In genomic region chr5:137212471-137212870, GRCh38 we compare ENCODE assay signal across 28 cellular contexts.
"Had no signal": no experiment of that assay in that cellular context is flagged by ENCODE, and none has a peak within 500 bp of the region (broad histone marks: within the 10 kb centered on the region; RNA-seq: fewer than 3 reads in every experiment).

No MANE protein-coding gene starts in this region.

- H3K27ac ChIP-seq: ovary, parathyroid adenoma, psoas muscle, right lobe of liver, sigmoid colon, stomach, thoracic aorta, thyroid gland, tibial nerve, upper lobe of left lung, vagina had no signal

- H3K4me1 Mint-ChIP-seq: natural killer cell; stimulated activated effector memory CD8-positive, alpha-beta T cell treated with anti-CD3 and anti-CD28 coated beads, Interleukin-12 subunit alpha, Interleukin-12 subunit beta, amount 100 ng/mL, for 72 hours had no signal

- H3K27me3 ChIP-seq: ovary, right lobe of liver, sigmoid colon, stomach, thyroid gland, tibial nerve, upper lobe of left lung, vagina had no signal

- H3K27me3 Mint-ChIP-seq: stimulated activated naive B cell treated with anti-CD40 and anti-IgM and Interleukin-4, amounts not matched to agents 10 μg/mL and 1 μg/mL and 100 μg/mL, for 72 hours had no signal

- ATAC-seq: natural killer cell; psoas muscle; right cardiac atrium; right lobe of liver; stimulated activated effector memory CD8-positive, alpha-beta T cell treated with anti-CD3 and anti-CD28 coated beads, Interleukin-12 subunit alpha, Interleukin-12 subunit beta, amount 100 ng/mL, for 72 hours; stimulated activated naive B cell treated with anti-CD40 and anti-IgM and Interleukin-4, amounts not matched to agents 10 μg/mL and 1 μg/mL and 100 μg/mL, for 72 hours had no signal

- H3K4me3 ChIP-seq: ovary, psoas muscle, right lobe of liver, sigmoid colon, stomach, thoracic aorta, thyroid gland, tibial nerve, upper lobe of left lung, vagina had no signal

- H3K4me3 Mint-ChIP-seq: natural killer cell; nephron; neural crest cell; stimulated activated effector memory CD8-positive, alpha-beta T cell treated with anti-CD3 and anti-CD28 coated beads, Interleukin-12 subunit alpha, Interleukin-12 subunit beta, amount 100 ng/mL, for 72 hours; stimulated activated naive B cell treated with anti-CD40 and anti-IgM and Interleukin-4, amounts not matched to agents 10 μg/mL and 1 μg/mL and 100 μg/mL, for 72 hours; stimulated activated naive CD8-positive, alpha-beta T cell treated with anti-CD3 and anti-CD28 coated beads, Interleukin-15, Interleukin-2, amounts not matched to agents 100 ng/mL and 50 ng/mL, for 24 hours had no signal

- H3K36me3 Mint-ChIP-seq: natural killer cell; stimulated activated effector memory CD8-positive, alpha-beta T cell treated with anti-CD3 and anti-CD28 coated beads, Interleukin-12 subunit alpha, Interleukin-12 subunit beta, amount 100 ng/mL, for 72 hours; stimulated activated naive B cell treated with anti-CD40 and anti-IgM and Interleukin-4, amounts not matched to agents 10 μg/mL and 1 μg/mL and 100 μg/mL, for 72 hours had no signal

- H3K27ac Mint-ChIP-seq: natural killer cell; nephron; progenitor cell of endocrine pancreas; stimulated activated effector memory CD8-positive, alpha-beta T cell treated with anti-CD3 and anti-CD28 coated beads, Interleukin-12 subunit alpha, Interleukin-12 subunit beta, amount 100 ng/mL, for 72 hours; stimulated activated naive B cell treated with anti-CD40 and anti-IgM and Interleukin-4, amounts not matched to agents 10 μg/mL and 1 μg/mL and 100 μg/mL, for 72 hours; stimulated activated naive CD8-positive, alpha-beta T cell treated with anti-CD3 and anti-CD28 coated beads, Interleukin-15, Interleukin-2, amounts not matched to agents 100 ng/mL and 50 ng/mL, for 24 hours had no signal

- DNase-seq: natural killer cell; occipital lobe; ovary; posterior cingulate gyrus; psoas muscle; right cardiac atrium; right lobe of liver; sigmoid colon; small intestine; stimulated activated CD4-positive, alpha-beta T cell treated with anti-CD3 and anti-CD28 coated beads, Interleukin-15, amount 100 ng/mL, for 24 hours; stimulated activated CD4-positive, alpha-beta T cell treated with anti-CD3 and anti-CD28 coated beads, Interleukin-2, amount 100 ng/mL, for 24 hours; stimulated activated CD4-positive, alpha-beta T cell treated with anti-CD3 and anti-CD28 coated beads, Interleukin-2, amount 100 ng/mL, for 48 hours; stimulated activated CD4-positive, alpha-beta T cell treated with anti-CD3 and anti-CD28 coated beads, Interleukin-4, amount 100 ng/mL, for 24 hours; stimulated activated naive B cell treated with anti-CD40 and anti-IgM and Interleukin-4, amounts not matched to agents 10 μg/mL and 1 μg/mL and 100 μg/mL, for 72 hours; stimulated activated naive CD4-positive, alpha-beta T cell treated with Interleukin-2 at 50 U/mL for 16 hours; stomach; thyroid gland; trophoblast cell; upper lobe of left lung had no signal

- H3K9me3 ChIP-seq: ovary, psoas muscle, right lobe of liver, sigmoid colon, stomach, thoracic aorta, thyroid gland, tibial nerve, upper lobe of left lung, vagina had no signal
